Comparison of ENCODE assay signal across 17 cellular contexts in the genomic region with DNA sequence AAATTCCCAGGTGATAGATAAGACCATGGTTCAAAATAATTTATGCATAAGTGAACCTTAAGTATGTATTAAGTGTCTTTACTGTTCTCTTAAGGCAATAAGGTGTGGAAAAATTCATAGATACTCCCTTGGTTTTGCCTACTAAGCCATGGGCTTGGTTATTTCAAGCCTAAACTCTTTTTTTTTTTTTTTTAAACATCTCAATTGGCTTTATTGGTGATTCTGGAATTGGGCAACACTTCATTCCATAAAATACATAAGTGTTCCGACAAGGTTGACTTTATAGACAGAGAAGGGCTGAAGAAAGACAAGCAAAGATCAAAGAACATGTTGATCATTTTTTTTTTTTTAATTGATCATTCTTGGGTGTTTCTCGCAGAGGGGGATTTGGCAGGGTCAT.
DNase-seq lines count a peak whose midpoint lies in the region; ATAC-seq, FAIRE-seq and TF ChIP-seq lines count a peak whose summit lies in the region.
"Had no signal": no experiment of that assay in that cellular context is flagged by ENCODE, and none has a peak within 500 bp of the region (broad histone marks: within the 10 kb centered on the region; RNA-seq: fewer than 3 reads in every experiment).

No MANE protein-coding gene starts in this region.

- FAIRE-seq in GM19239 (lab: Jason Lieb, UNC): no peak
- FAIRE-seq in GM12891 (lab: Jason Lieb, UNC): no peak
- FAIRE-seq: A549, H1, HTR-8/SVneo had no signal

- H3K27me3 Mint-ChIP-seq in activated T-cell treated with anti-CD3 and anti-CD28 coated beads, Interleukin-2, amount 50 U/mL, for 72 hours (ENCODE audit: low read depth): no peaks in the 10 kb centered on the region
- H3K27me3 Mint-ChIP-seq in endothelial cell (ENCODE audit: unreplicated experiment): no peaks in the 10 kb centered on the region
- H3K27me3 Mint-ChIP-seq in naive thymus-derived CD8-positive, alpha-beta T cell: no peaks in the 10 kb centered on the region
- H3K27me3 Mint-ChIP-seq: CD4-positive, alpha-beta memory T cell; IgD-negative memory B cell had no signal

- H3K4me1 Mint-ChIP-seq in activated T-cell treated with anti-CD3 and anti-CD28 coated beads, Interleukin-2, amount 50 U/mL, for 72 hours (ENCODE audit: low read depth): peaks cover 5% of the 10 kb centered on the region
- no peaks in the 10 kb centered on the region for H3K4me1 Mint-ChIP-seq in endothelial cell (ENCODE audit: unreplicated experiment)
- peaks cover 0 to 5% (median 3%) of the 10 kb centered on the region in 4 donors for H3K4me1 Mint-ChIP-seq in naive thymus-derived CD8-positive, alpha-beta T cell
- H3K4me1 Mint-ChIP-seq: H9, IgD-negative memory B cell had no signal

- no peak for TF ChIP-seq CTCF in endothelial cell (IDR thresholded peaks at IDR 0.05; ENCODE audit: unreplicated experiment)

- POLR2A ChIA-PET in naive thymus-derived CD8-positive, alpha-beta T cell (lab: Charles Lee): no interaction called here

- no peak overlapping the region for H3K4me3 Mint-ChIP-seq in activated T-cell treated with anti-CD3 and anti-CD28 coated beads, Interleukin-2, amount 50 U/mL, for 72 hours
- peak overlapping the region; percentile 58 for H3K4me3 Mint-ChIP-seq in endothelial cell (ENCODE audit: unreplicated experiment)
- no peak overlapping the region for H3K4me3 Mint-ChIP-seq in naive thymus-derived CD8-positive, alpha-beta T cell
- H3K4me3 Mint-ChIP-seq: CD4-positive, alpha-beta memory T cell; H9; IgD-negative memory B cell had no signal

- ATAC-seq in activated T-cell treated with anti-CD3 and anti-CD28 coated beads, Interleukin-2, amount 50 U/mL, for 72 hours (replicated peaks in 1 of 2): no peak
- ATAC-seq in naive thymus-derived CD8-positive, alpha-beta T cell: no peak
- ATAC-seq: A549 had no signal

- peaks cover 0 to 20% of the 10 kb centered on the region in 2 donors for H3K36me3 Mint-ChIP-seq in activated T-cell treated with anti-CD3 and anti-CD28 coated beads, Interleukin-2, amount 50 U/mL, for 72 hours (ENCODE audit: insufficient read depth in 2 of 2)
- peaks cover 16% of the 10 kb centered on the region for H3K36me3 Mint-ChIP-seq in endothelial cell (ENCODE audit: low read depth, unreplicated experiment)
- H3K36me3 Mint-ChIP-seq in naive thymus-derived CD8-positive, alpha-beta T cell: peaks cover 0 to 71% (median 20%) of the 10 kb centered on the region in 3 donors

- H3K27ac Mint-ChIP-seq in activated T-cell treated with anti-CD3 and anti-CD28 coated beads, Interleukin-2, amount 50 U/mL, for 72 hours: peak overlapping the region; percentile 60
- no peak overlapping the region for H3K27ac Mint-ChIP-seq in endothelial cell (ENCODE audit: unreplicated experiment)
- H3K27ac Mint-ChIP-seq in naive thymus-derived CD8-positive, alpha-beta T cell: peak overlapping the region in 8 of 10 donors; percentile 3 to 79 (median 30)
- H3K27ac Mint-ChIP-seq: H9, IgD-negative memory B cell had no signal

- no peaks in the 10 kb centered on the region for H3K9me3 Mint-ChIP-seq in activated T-cell treated with anti-CD3 and anti-CD28 coated beads, Interleukin-2, amount 50 U/mL, for 72 hours
- H3K9me3 Mint-ChIP-seq in endothelial cell (ENCODE audit: unreplicated experiment): no peaks in the 10 kb centered on the region
- H3K9me3 Mint-ChIP-seq in naive thymus-derived CD8-positive, alpha-beta T cell: peaks cover 0 to 2% (median 0%) of the 10 kb centered on the region in 9 donors
- H3K9me3 Mint-ChIP-seq: CD4-positive, alpha-beta memory T cell; IgD-negative memory B cell had no signal

- TF ChIP-seq POLR2A in GM12891 (IDR thresholded peaks at IDR 0.05; ENCODE audit: low read depth, low read length): no peak

- no peak for DNase-seq in activated T-cell treated with anti-CD3 and anti-CD28 coated beads, Interleukin-2, amount 50 U/mL, for 72 hours
- no peak for DNase-seq in activated T-cell treated with anti-CD3 and anti-CD28 coated beads for 4 hours
- DNase-seq in endothelial cell (ENCODE audit: low spot score): no peak
- DNase-seq in naive thymus-derived CD8-positive, alpha-beta T cell: no peak
- DNase-seq in GM19239 (ENCODE audit: insufficient read length, low spot score): no peak
- DNase-seq in stimulated activated CD4-positive, alpha-beta T cell treated with anti-CD3 and anti-CD28 coated beads, Interleukin-2, amount 100 ng/mL, for 48 hours: no peak
- DNase-seq in GM12891 (ENCODE audit: insufficient read length, low spot score): no peak
- DNase-seq: AML-193; CD4-positive, alpha-beta memory T cell; DMS153; DMS79 treated with DMSO at 0.1 percent for 48 hours; GF-D8; H9 had no signal

TF ChIP-seq in GM12891, 5 proteins besides CTCF, POLR2A, EP300 and RAD21:
- TF ChIP-seq TAF1 (IDR thresholded peaks at IDR 0.05; ENCODE audit: low read depth, low read length) (no peak), POLR2AphosphoS5 (IDR thresholded peaks at IDR 0.05; ENCODE audit: low read depth, low read length) (no peak), SPI1 (IDR thresholded peaks at IDR 0.05; ENCODE audit: low read depth, low read length) (no peak), PAX5 (IDR thresholded peaks at IDR 0.05; ENCODE audit: insufficient read depth, low read length, severe bottlenecking) (no peak), POU2F2 (IDR thresholded peaks at IDR 0.05; ENCODE audit: low read depth, low read length) (no peak)
